Comparison of ENCODE assay signal across 17 cellular contexts in the genomic region with DNA sequence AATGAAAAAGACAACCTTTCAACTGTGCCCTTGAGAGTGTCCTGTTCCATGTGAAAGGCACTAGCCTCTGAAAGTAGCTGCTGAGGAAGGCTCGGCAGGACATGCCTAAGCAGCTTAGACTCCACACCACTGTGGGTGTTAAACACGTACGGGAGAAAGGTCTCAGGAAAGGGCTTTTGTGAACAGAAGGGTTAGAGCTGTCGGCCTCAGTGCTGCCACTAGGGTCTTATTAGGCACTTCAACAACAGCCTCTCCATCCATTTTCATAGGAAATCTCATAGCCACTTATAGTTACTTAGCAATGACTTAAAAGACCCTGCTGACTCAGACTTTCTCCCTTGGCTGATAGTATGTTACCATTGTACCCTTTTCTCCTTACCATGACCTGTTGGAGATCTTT.
DNase-seq lines count a peak whose midpoint lies in the region; ATAC-seq and TF ChIP-seq lines count a peak whose summit lies in the region.
"Had no signal": no experiment of that assay in that cellular context is flagged by ENCODE, and none has a peak within 500 bp of the region (broad histone marks: within the 10 kb centered on the region; RNA-seq: fewer than 3 reads in every experiment).

No MANE protein-coding gene starts in this region.

- H3K4me3 Mint-ChIP-seq in Caco-2 (ENCODE audit: unreplicated experiment) (no peak overlapping the region), WTC11 (no peak overlapping the region)
- H3K4me3 Mint-ChIP-seq: activated T-helper 17 cell treated with anti-CD3 and anti-CD28 coated beads, Interleukin-2, amount 50 U/mL, for 72 hours; CD4-positive, alpha-beta T cell; stimulated activated naive CD8-positive, alpha-beta T cell treated with anti-CD3 and anti-CD28 coated beads, Interleukin-15, Interleukin-2, amounts not matched to agents 100 ng/mL and 50 ng/mL, for 24 hours had no signal

- no peaks in the 10 kb centered on the region for H3K4me1 ChIP-seq in Caco-2
- H3K4me1 ChIP-seq: foreskin keratinocyte, sigmoid colon, SJCRH30, transverse colon had no signal

- 0 out of 2 replicates have a peak, but pooled peaks cover 5% of the 10 kb centered on the region for H3K9me3 ChIP-seq in Caco-2
- H3K9me3 ChIP-seq: sigmoid colon had no signal

- POLR2A ChIA-PET in Caco-2 (lab: Charles Lee) (no interaction called here), WTC11 (lab: Charles Lee) (no interaction called here)

- DNase-seq in Caco-2: peak; percentile 5 to 30
- DNase-seq in NAMALWA (ENCODE audit: low spot score): peak; percentile 11
- DNase-seq in WTC11 (ENCODE audit: low spot score): peak; percentile 40
- peak; percentile 16 for DNase-seq in left kidney (ENCODE audit: low read depth, low spot score)
- no peak for DNase-seq in caudate nucleus (lab: John Stamatoyannopoulos, UW)
- DNase-seq in activated CD4-positive, alpha-beta T cell treated with anti-CD3 and anti-CD28 coated beads, Interleukin-2, amount 50 U/mL, for 48 hours: no peak
- DNase-seq: CD4-positive, alpha-beta T cell; foreskin keratinocyte; NCI-H1417; sigmoid colon; transverse colon had no signal

- H3K4me3 ChIP-seq in Caco-2 (ENCODE audit: low read depth, low read length): no peak overlapping the region
- H3K4me3 ChIP-seq: sigmoid colon, SJCRH30, transverse colon had no signal

- no peaks in the 10 kb centered on the region for H3K4me1 Mint-ChIP-seq in Caco-2 (ENCODE audit: low read depth, unreplicated experiment)
- H3K4me1 Mint-ChIP-seq in WTC11: no peaks in the 10 kb centered on the region
- H3K4me1 Mint-ChIP-seq: activated T-helper 17 cell treated with anti-CD3 and anti-CD28 coated beads, Interleukin-2, amount 50 U/mL, for 72 hours had no signal

- no peak for TF ChIP-seq POLR2A in GM18505 (IDR thresholded peaks at IDR 0.05; ENCODE audit: borderline replicate concordance, extremely low read depth, insufficient read depth, insufficient read length)

- peak in 1 of 2 experiments; percentile 7 for TF ChIP-seq CTCF in Caco-2 (IDR thresholded peaks at IDR 0.05; ENCODE audit: insufficient read depth in 1 of 2, low read depth in 1 of 2, low read length in 1 of 2, severe bottlenecking in 1 of 2, unreplicated experiment in 1 of 2)
- TF ChIP-seq CTCF in WTC11 (IDR thresholded peaks at IDR 0.05): no peak

- no peaks in the 10 kb centered on the region for H3K36me3 ChIP-seq in Caco-2 (ENCODE audit: control insufficient read depth, insufficient read depth, low read length)
- H3K36me3 ChIP-seq: sigmoid colon, SJCRH30, transverse colon had no signal

- ATAC-seq in WTC11: peak; percentile 100
- no peak for ATAC-seq in HG02623 (IDR thresholded peaks at IDR 0.05; ENCODE audit: unreplicated experiment)
- no peak for ATAC-seq in GM18505 (IDR thresholded peaks at IDR 0.05; ENCODE audit: unreplicated experiment)
- ATAC-seq: activated T-helper 17 cell treated with anti-CD3 and anti-CD28 coated beads, Interleukin-2, amount 50 U/mL, for 72 hours; foreskin keratinocyte had no signal

- no peaks in the 10 kb centered on the region for H3K36me3 Mint-ChIP-seq in Caco-2 (ENCODE audit: insufficient read depth, unreplicated experiment)
- H3K36me3 Mint-ChIP-seq in WTC11: peaks cover 11% of the 10 kb centered on the region

- no TSS peak for BruUV-seq in Caco-2 (replicated peaks; lab: Mats Ljungman, UMichigan)

- no peaks in the 10 kb centered on the region for H3K27me3 ChIP-seq in Caco-2 (replicated peaks; ENCODE audit: control insufficient read depth, insufficient read depth, low read length)
- H3K27me3 ChIP-seq: foreskin keratinocyte, sigmoid colon, SJCRH30, transverse colon had no signal

- peaks cover 11% of the 10 kb centered on the region for H3K9me3 Mint-ChIP-seq in Caco-2 (ENCODE audit: unreplicated experiment)
- H3K9me3 Mint-ChIP-seq in WTC11: peaks cover 18% of the 10 kb centered on the region

- CTCF ChIA-PET in Caco-2 (lab: Charles Lee): no interaction called here
- CTCF ChIA-PET in WTC11 (lab: Charles Lee): interaction anchor here (1.0 to 1.4 kb wide), 2 partner anchors 10 to 265 kb away, joined by 3 to 6 read pairs; no protein-coding TSS in a partner anchor

- intact Hi-C loops in Caco-2 (cut with micrococcal nuclease; ENCODE audit: unreplicated experiment): no loop called here

- no peak overlapping the region for H3K27ac Mint-ChIP-seq in Caco-2 (ENCODE audit: unreplicated experiment)
- H3K27ac Mint-ChIP-seq in WTC11: no peak overlapping the region
- H3K27ac Mint-ChIP-seq: activated T-helper 17 cell treated with anti-CD3 and anti-CD28 coated beads, Interleukin-2, amount 50 U/mL, for 72 hours; CD4-positive, alpha-beta T cell; stimulated activated naive CD8-positive, alpha-beta T cell treated with anti-CD3 and anti-CD28 coated beads, Interleukin-15, Interleukin-2, amounts not matched to agents 100 ng/mL and 50 ng/mL, for 24 hours had no signal

- no peaks in the 10 kb centered on the region for H3K27me3 Mint-ChIP-seq in Caco-2 (ENCODE audit: insufficient read depth, unreplicated experiment)
- H3K27me3 Mint-ChIP-seq in WTC11 (ENCODE audit: low read depth): no peaks in the 10 kb centered on the region
- H3K27me3 Mint-ChIP-seq: activated T-helper 17 cell treated with anti-CD3 and anti-CD28 coated beads, Interleukin-2, amount 50 U/mL, for 72 hours; CD4-positive, alpha-beta T cell; stimulated activated naive CD8-positive, alpha-beta T cell treated with anti-CD3 and anti-CD28 coated beads, Interleukin-15, Interleukin-2, amounts not matched to agents 100 ng/mL and 50 ng/mL, for 24 hours had no signal

- H3K27ac ChIP-seq in caudate nucleus (ENCODE audit: low read depth, low read length): no peak overlapping the region
- H3K27ac ChIP-seq: epithelial cell of prostate, foreskin keratinocyte, sigmoid colon, SJCRH30, transverse colon had no signal

TF ChIP-seq in WTC11, 78 proteins besides CTCF, POLR2A, EP300 and RAD21:
- TF ChIP-seq ATF2 (CRISPR knock-in tag; IDR thresholded peaks at IDR 0.05; ENCODE audit: borderline replicate concordance, low read depth) (no peak), JUN (CRISPR knock-in tag; IDR thresholded peaks at IDR 0.05) (no peak), SOX15 (CRISPR knock-in tag; IDR thresholded peaks at IDR 0.05) (no peak), MYBL2 (CRISPR knock-in tag; IDR thresholded peaks at IDR 0.05) (no peak)

Comparison
In these comparisons a context has a peak if more than half of its experiments do, and no peak if none do; other contexts are left out.
1. DNase-seq: peak in Caco-2 (2 of 2), NAMALWA (single experiment), WTC11 (single experiment) and left kidney (single experiment); none in caudate nucleus (0 of 61) and activated CD4-positive, alpha-beta T cell treated with anti-CD3 and anti-CD28 coated beads, Interleukin-2, amount 50 U/mL, for 48 hours (0 of 2).